7 cellular contexts compared by ENCODE assay signal in genomic region chr11:118401151-118401879, GRCh38.
DNase-seq lines count a peak whose midpoint lies in the region; ATAC-seq lines count a peak whose summit lies in the region.

TSS of gene ATP5MG (plus strand) at chr11:118401606. CDS start at chr11:118401666, 60 bp downstream.

- H3K27me3 Mint-ChIP-seq in central memory CD8-positive, alpha-beta T cell, result no peaks in the 10 kb centered on the region

- peaks cover 35% of the 10 kb centered on the region for H3K36me3 Mint-ChIP-seq in central memory CD8-positive, alpha-beta T cell (ENCODE audit: insufficient read depth)

- H3K27ac Mint-ChIP-seq in central memory CD8-positive, alpha-beta T cell (ENCODE audit: low read depth), result peak within 1 kb of the TSS; percentile 100

- peak within 1 kb of the TSS; percentile 99 for H3K4me3 Mint-ChIP-seq in central memory CD8-positive, alpha-beta T cell

- H3K9me3 Mint-ChIP-seq in central memory CD8-positive, alpha-beta T cell, result no peaks in the 10 kb centered on the region

- H3K4me1 Mint-ChIP-seq in central memory CD8-positive, alpha-beta T cell, result peaks cover 66% of the 10 kb centered on the region

- peak; percentile 61 for ATAC-seq in GM18517 (IDR thresholded peaks at IDR 0.05; ENCODE audit: unreplicated experiment)
- ATAC-seq in HG03159 (IDR thresholded peaks at IDR 0.05; ENCODE audit: unreplicated experiment), result peak; percentile 62
- ATAC-seq in activated CD4-positive, CD25-positive, alpha-beta regulatory T cell treated with anti-CD3 and anti-CD28 coated beads, Interleukin-2, amount 50 U/mL, for 24 hours, result peak; percentile 61 to 69
- ATAC-seq in central memory CD8-positive, alpha-beta T cell (replicated peaks; ENCODE audit: extremely low read depth, poor library complexity, severe bottlenecking), result peak; percentile 38

- DNase-seq in NCI-H446 (lab: John Stamatoyannopoulos, UW) (peak; percentile 95 to 96), islet precursor cell (peak; percentile 90)
- peak; percentile 88 to 89 for DNase-seq in central memory CD8-positive, alpha-beta T cell (ENCODE audit: low spot score in 2 of 2)
- peak; percentile 88 for DNase-seq in stimulated activated CD4-positive, alpha-beta T cell treated with anti-CD3 and anti-CD28 coated beads, Interleukin-12 subunit alpha, Interleukin-12 subunit beta, amount 100 ng/mL, for 4 hours

Comparison
In these comparisons a context has a peak if more than half of its experiments do, and no peak if none do; other contexts are left out.
1. Peak in every context shown above with its lines: DNase-seq and ATAC-seq.